In genomic region chr18:24628360-24628759, GRCh38 we compare ENCODE assay signal across 27 cellular contexts.
"Had no signal": no experiment of that assay in that cellular context is flagged by ENCODE, and none has a peak within 500 bp of the region (broad histone marks: within the 10 kb centered on the region; RNA-seq: fewer than 3 reads in every experiment).

No MANE protein-coding gene starts in this region.

- H3K27me3 ChIP-seq: neural progenitor cell, suprapubic skin, tibial artery, upper lobe of right lung had no signal

- H3K4me1 Mint-ChIP-seq: memory B cell, natural killer cell had no signal

- FAIRE-seq: keratinocyte had no signal

- H3K36me3 ChIP-seq: gastroesophageal sphincter, neural progenitor cell, spleen, suprapubic skin, tibial artery, upper lobe of right lung had no signal

- H2AFZ ChIP-seq: neural progenitor cell, parathyroid adenoma had no signal

- H3K36me3 Mint-ChIP-seq: activated naive CD8-positive, alpha-beta T cell; memory B cell; natural killer cell; neural progenitor cell; WTC11 had no signal

- H3K79me2 ChIP-seq: parathyroid adenoma had no signal

- H3K9ac ChIP-seq: neural progenitor cell, parathyroid adenoma had no signal

- H3K4me1 ChIP-seq: gastroesophageal sphincter, parathyroid adenoma, psoas muscle, upper lobe of right lung had no signal

- H3K27ac Mint-ChIP-seq: activated naive CD8-positive, alpha-beta T cell; memory B cell; natural killer cell; neural progenitor cell; WTC11 had no signal

- H3K4me3 ChIP-seq: coronary artery, dorsolateral prefrontal cortex, gastroesophageal sphincter, neural progenitor cell, psoas muscle, spleen, suprapubic skin, tibial artery, upper lobe of right lung had no signal

- H3K4me3 Mint-ChIP-seq: activated naive CD8-positive, alpha-beta T cell; memory B cell; natural killer cell; neural progenitor cell; WTC11 had no signal

- H3K9me3 Mint-ChIP-seq: memory B cell, natural killer cell, WTC11 had no signal

- H3K9me3 ChIP-seq: gastroesophageal sphincter, psoas muscle, spleen, suprapubic skin, tibial artery, upper lobe of right lung had no signal

- H3K27ac ChIP-seq: coronary artery, gastroesophageal sphincter, neural progenitor cell, parathyroid adenoma, psoas muscle, spleen, suprapubic skin, tibial artery, upper lobe of right lung had no signal

- H3K4me2 ChIP-seq: neural progenitor cell had no signal

- ATAC-seq: gastroesophageal sphincter, natural killer cell, psoas muscle, upper lobe of right lung, WTC11 had no signal

- DNase-seq: activated CD4-positive, alpha-beta T cell treated with anti-CD3 and anti-CD28 coated beads, Interleukin-2, amount 50 U/mL, for 4 hours; activated effector memory CD4-positive, alpha-beta T cell treated with Interleukin-2 at 50 U/mL for 16 hours; activated naive CD4-positive, alpha-beta T cell treated with Interleukin-2 at 50 U/mL for 16 hours; activated T-cell treated with anti-CD3 and anti-CD28 coated beads for 4 hours; anterior cingulate cortex; cerebellar nuclear complex; dorsolateral prefrontal cortex; effector memory CD4-positive, alpha-beta T cell; hippocampal formation; left cardiac atrium; natural killer cell; occipital lobe; psoas muscle; spleen; stimulated activated naive CD4-positive, alpha-beta T cell; T-helper 2 cell; tibial artery; upper lobe of right lung had no signal
